In the genomic region with DNA sequence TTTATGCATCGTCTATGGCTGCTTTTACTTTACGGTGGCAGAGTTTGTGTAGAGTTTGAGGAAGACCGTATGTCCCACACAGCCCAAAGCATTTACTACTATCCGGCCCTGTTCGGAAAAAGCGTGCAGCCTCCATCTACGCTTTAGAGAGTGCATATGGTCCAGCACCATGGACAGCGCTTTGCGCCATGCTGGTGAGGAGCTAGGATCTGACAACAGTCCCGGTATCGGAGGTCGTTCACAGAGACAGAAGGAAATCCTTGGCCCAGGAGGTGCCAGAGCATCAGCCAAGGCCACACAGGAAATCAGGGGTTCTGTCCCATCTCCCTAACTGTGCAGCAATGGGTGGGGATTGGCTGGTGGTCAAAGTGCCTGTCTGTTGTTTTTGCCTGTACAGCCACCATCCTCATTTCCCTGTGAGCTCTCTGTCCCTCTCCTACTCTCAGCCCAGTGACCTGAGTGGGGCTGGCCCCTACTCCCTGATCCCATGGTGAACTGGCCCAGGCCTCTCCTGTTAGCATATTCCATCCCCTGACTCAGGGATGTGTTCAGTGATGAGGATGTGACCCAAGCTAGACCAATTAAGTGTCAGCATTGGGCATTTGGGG, we compare ENCODE assay signal across 1 cellular context.
TF ChIP-seq lines count a peak whose summit lies in the region.

No MANE protein-coding gene starts in this region.

TF ChIP-seq in WTC11, 78 proteins besides CTCF, POLR2A, EP300 and RAD21 (continued from another document and continues in another):
- TF ChIP-seq, protein P1, sequence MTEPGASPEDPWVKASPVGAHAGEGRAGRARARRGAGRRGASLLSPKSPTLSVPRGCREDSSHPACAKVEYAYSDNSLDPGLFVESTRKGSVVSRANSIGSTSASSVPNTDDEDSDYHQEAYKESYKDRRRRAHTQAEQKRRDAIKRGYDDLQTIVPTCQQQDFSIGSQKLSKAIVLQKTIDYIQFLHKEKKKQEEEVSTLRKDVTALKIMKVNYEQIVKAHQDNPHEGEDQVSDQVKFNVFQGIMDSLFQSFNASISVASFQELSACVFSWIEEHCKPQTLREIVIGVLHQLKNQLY (CRISPR knock-in tag; IDR thresholded peaks at IDR 0.05) = no peak; the same call in 1 of the 2 replicates
- TF ChIP-seq ZNF263 (CRISPR knock-in tag; IDR thresholded peaks at IDR 0.05; ENCODE audit: low read depth) (peak; percentile 46; the same call in 1 of the 2 replicates), ZNF138 (CRISPR knock-in tag; conservative IDR thresholded peaks at IDR 0.05) (0 out of 2 replicates have a peak, but pooled peaks have one; percentile 77), NFYB (CRISPR knock-in tag; conservative IDR thresholded peaks at IDR 0.05; ENCODE audit: low read depth) (peak; percentile 51), ZBTB21 (CRISPR knock-in tag; IDR thresholded peaks at IDR 0.05; ENCODE audit: borderline replicate concordance) (peak; percentile 89; the same call in 1 of the 2 replicates), ESRRA (CRISPR knock-in tag; IDR thresholded peaks at IDR 0.05; ENCODE audit: borderline replicate concordance) (no peak), FOXP1 (CRISPR knock-in tag; IDR thresholded peaks at IDR 0.05; ENCODE audit: borderline replicate concordance) (peak; percentile 85), FOXJ3 (CRISPR knock-in tag; IDR thresholded peaks at IDR 0.05; ENCODE audit: borderline replicate concordance) (no peak), CBFB (CRISPR knock-in tag; IDR thresholded peaks at IDR 0.05; ENCODE audit: low read depth) (0 out of 2 replicates have a peak, but pooled peaks have one; percentile 83), ZNF121 (CRISPR knock-in tag; IDR thresholded peaks at IDR 0.05) (peak; percentile 87), NR2C2 (CRISPR knock-in tag; IDR thresholded peaks at IDR 0.05) (peak; percentile 33; the same call in 1 of the 2 replicates), ZNF219 (CRISPR knock-in tag; IDR thresholded peaks at IDR 0.05; ENCODE audit: borderline replicate concordance) (peak; percentile 92), TEAD1 (CRISPR knock-in tag; IDR thresholded peaks at IDR 0.05) (peak; percentile 97), SP1 (CRISPR knock-in tag; conservative IDR thresholded peaks at IDR 0.05) (peak; percentile 55), ETV6 (CRISPR knock-in tag; IDR thresholded peaks at IDR 0.05) (peak; percentile 83), TCF7 (CRISPR knock-in tag; IDR thresholded peaks at IDR 0.05; ENCODE audit: low read depth) (peak; percentile 47; the same call in 1 of the 2 replicates), FOXK1 (CRISPR knock-in tag; IDR thresholded peaks at IDR 0.05) (peak; percentile 92), MYBL2 (CRISPR knock-in tag; IDR thresholded peaks at IDR 0.05) (peak; percentile 50; the same call in 1 of the 2 replicates), CREM (CRISPR knock-in tag; IDR thresholded peaks at IDR 0.05) (0 out of 2 replicates have a peak, but pooled peaks have one; percentile 57)
- TF ChIP-seq, protein P2, sequence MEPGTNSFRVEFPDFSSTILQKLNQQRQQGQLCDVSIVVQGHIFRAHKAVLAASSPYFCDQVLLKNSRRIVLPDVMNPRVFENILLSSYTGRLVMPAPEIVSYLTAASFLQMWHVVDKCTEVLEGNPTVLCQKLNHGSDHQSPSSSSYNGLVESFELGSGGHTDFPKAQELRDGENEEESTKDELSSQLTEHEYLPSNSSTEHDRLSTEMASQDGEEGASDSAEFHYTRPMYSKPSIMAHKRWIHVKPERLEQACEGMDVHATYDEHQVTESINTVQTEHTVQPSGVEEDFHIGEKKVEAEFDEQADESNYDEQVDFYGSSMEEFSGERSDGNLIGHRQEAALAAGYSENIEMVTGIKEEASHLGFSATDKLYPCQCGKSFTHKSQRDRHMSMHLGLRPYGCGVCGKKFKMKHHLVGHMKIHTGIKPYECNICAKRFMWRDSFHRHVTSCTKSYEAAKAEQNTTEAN (CRISPR knock-in tag; IDR thresholded peaks at IDR 0.05) = peak; percentile 83; the same call in 1 of the 2 replicates
- TF ChIP-seq, protein P3, sequence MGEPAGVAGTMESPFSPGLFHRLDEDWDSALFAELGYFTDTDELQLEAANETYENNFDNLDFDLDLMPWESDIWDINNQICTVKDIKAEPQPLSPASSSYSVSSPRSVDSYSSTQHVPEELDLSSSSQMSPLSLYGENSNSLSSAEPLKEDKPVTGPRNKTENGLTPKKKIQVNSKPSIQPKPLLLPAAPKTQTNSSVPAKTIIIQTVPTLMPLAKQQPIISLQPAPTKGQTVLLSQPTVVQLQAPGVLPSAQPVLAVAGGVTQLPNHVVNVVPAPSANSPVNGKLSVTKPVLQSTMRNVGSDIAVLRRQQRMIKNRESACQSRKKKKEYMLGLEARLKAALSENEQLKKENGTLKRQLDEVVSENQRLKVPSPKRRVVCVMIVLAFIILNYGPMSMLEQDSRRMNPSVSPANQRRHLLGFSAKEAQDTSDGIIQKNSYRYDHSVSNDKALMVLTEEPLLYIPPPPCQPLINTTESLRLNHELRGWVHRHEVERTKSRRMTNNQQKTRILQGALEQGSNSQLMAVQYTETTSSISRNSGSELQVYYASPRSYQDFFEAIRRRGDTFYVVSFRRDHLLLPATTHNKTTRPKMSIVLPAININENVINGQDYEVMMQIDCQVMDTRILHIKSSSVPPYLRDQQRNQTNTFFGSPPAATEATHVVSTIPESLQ (CRISPR knock-in tag; IDR thresholded peaks at IDR 0.05) = no peak
- TF ChIP-seq, protein P4, sequence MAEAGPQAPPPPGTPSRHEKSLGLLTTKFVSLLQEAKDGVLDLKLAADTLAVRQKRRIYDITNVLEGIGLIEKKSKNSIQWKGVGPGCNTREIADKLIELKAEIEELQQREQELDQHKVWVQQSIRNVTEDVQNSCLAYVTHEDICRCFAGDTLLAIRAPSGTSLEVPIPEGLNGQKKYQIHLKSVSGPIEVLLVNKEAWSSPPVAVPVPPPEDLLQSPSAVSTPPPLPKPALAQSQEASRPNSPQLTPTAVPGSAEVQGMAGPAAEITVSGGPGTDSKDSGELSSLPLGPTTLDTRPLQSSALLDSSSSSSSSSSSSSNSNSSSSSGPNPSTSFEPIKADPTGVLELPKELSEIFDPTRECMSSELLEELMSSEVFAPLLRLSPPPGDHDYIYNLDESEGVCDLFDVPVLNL (CRISPR knock-in tag; IDR thresholded peaks at IDR 0.05; ENCODE audit: borderline replicate concordance, low read depth) = 0 out of 2 replicates have a peak, but pooled peaks have one; percentile 49
- TF ChIP-seq, protein P5, sequence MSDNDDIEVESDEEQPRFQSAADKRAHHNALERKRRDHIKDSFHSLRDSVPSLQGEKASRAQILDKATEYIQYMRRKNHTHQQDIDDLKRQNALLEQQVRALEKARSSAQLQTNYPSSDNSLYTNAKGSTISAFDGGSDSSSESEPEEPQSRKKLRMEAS (CRISPR knock-in tag; IDR thresholded peaks at IDR 0.05) = peak; percentile 85
- TF ChIP-seq, protein P6, sequence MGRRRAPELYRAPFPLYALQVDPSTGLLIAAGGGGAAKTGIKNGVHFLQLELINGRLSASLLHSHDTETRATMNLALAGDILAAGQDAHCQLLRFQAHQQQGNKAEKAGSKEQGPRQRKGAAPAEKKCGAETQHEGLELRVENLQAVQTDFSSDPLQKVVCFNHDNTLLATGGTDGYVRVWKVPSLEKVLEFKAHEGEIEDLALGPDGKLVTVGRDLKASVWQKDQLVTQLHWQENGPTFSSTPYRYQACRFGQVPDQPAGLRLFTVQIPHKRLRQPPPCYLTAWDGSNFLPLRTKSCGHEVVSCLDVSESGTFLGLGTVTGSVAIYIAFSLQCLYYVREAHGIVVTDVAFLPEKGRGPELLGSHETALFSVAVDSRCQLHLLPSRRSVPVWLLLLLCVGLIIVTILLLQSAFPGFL (CRISPR knock-in tag; IDR thresholded peaks at IDR 0.05; ENCODE audit: borderline replicate concordance) = no peak
- TF ChIP-seq, protein P7, sequence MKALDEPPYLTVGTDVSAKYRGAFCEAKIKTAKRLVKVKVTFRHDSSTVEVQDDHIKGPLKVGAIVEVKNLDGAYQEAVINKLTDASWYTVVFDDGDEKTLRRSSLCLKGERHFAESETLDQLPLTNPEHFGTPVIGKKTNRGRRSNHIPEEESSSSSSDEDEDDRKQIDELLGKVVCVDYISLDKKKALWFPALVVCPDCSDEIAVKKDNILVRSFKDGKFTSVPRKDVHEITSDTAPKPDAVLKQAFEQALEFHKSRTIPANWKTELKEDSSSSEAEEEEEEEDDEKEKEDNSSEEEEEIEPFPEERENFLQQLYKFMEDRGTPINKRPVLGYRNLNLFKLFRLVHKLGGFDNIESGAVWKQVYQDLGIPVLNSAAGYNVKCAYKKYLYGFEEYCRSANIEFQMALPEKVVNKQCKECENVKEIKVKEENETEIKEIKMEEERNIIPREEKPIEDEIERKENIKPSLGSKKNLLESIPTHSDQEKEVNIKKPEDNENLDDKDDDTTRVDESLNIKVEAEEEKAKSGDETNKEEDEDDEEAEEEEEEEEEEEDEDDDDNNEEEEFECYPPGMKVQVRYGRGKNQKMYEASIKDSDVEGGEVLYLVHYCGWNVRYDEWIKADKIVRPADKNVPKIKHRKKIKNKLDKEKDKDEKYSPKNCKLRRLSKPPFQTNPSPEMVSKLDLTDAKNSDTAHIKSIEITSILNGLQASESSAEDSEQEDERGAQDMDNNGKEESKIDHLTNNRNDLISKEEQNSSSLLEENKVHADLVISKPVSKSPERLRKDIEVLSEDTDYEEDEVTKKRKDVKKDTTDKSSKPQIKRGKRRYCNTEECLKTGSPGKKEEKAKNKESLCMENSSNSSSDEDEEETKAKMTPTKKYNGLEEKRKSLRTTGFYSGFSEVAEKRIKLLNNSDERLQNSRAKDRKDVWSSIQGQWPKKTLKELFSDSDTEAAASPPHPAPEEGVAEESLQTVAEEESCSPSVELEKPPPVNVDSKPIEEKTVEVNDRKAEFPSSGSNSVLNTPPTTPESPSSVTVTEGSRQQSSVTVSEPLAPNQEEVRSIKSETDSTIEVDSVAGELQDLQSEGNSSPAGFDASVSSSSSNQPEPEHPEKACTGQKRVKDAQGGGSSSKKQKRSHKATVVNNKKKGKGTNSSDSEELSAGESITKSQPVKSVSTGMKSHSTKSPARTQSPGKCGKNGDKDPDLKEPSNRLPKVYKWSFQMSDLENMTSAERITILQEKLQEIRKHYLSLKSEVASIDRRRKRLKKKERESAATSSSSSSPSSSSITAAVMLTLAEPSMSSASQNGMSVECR (CRISPR knock-in tag; IDR thresholded peaks at IDR 0.05; ENCODE audit: borderline replicate concordance) = peak; percentile 98
- TF ChIP-seq, protein P8, sequence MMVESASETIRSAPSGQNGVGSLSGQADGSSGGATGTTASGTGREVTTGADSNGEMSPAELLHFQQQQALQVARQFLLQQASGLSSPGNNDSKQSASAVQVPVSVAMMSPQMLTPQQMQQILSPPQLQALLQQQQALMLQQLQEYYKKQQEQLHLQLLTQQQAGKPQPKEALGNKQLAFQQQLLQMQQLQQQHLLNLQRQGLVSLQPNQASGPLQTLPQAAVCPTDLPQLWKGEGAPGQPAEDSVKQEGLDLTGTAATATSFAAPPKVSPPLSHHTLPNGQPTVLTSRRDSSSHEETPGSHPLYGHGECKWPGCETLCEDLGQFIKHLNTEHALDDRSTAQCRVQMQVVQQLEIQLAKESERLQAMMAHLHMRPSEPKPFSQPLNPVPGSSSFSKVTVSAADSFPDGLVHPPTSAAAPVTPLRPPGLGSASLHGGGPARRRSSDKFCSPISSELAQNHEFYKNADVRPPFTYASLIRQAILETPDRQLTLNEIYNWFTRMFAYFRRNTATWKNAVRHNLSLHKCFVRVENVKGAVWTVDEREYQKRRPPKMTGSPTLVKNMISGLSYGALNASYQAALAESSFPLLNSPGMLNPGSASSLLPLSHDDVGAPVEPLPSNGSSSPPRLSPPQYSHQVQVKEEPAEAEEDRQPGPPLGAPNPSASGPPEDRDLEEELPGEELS (CRISPR knock-in tag; IDR thresholded peaks at IDR 0.05) = peak; percentile 98
- TF ChIP-seq, protein P9, sequence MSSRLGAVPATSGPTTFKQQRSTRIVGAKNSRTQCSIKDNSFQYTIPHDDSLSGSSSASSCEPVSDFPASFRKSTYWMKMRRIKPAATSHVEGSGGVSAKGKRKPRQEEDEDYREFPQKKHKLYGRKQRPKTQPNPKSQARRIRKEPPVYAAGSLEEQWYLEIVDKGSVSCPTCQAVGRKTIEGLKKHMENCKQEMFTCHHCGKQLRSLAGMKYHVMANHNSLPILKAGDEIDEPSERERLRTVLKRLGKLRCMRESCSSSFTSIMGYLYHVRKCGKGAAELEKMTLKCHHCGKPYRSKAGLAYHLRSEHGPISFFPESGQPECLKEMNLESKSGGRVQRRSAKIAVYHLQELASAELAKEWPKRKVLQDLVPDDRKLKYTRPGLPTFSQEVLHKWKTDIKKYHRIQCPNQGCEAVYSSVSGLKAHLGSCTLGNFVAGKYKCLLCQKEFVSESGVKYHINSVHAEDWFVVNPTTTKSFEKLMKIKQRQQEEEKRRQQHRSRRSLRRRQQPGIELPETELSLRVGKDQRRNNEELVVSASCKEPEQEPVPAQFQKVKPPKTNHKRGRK (CRISPR knock-in tag; IDR thresholded peaks at IDR 0.05; ENCODE audit: borderline replicate concordance) = no peak
- TF ChIP-seq, protein P10, sequence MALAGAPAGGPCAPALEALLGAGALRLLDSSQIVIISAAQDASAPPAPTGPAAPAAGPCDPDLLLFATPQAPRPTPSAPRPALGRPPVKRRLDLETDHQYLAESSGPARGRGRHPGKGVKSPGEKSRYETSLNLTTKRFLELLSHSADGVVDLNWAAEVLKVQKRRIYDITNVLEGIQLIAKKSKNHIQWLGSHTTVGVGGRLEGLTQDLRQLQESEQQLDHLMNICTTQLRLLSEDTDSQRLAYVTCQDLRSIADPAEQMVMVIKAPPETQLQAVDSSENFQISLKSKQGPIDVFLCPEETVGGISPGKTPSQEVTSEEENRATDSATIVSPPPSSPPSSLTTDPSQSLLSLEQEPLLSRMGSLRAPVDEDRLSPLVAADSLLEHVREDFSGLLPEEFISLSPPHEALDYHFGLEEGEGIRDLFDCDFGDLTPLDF (CRISPR knock-in tag; IDR thresholded peaks at IDR 0.05) = peak; percentile 91
- TF ChIP-seq, protein P11, sequence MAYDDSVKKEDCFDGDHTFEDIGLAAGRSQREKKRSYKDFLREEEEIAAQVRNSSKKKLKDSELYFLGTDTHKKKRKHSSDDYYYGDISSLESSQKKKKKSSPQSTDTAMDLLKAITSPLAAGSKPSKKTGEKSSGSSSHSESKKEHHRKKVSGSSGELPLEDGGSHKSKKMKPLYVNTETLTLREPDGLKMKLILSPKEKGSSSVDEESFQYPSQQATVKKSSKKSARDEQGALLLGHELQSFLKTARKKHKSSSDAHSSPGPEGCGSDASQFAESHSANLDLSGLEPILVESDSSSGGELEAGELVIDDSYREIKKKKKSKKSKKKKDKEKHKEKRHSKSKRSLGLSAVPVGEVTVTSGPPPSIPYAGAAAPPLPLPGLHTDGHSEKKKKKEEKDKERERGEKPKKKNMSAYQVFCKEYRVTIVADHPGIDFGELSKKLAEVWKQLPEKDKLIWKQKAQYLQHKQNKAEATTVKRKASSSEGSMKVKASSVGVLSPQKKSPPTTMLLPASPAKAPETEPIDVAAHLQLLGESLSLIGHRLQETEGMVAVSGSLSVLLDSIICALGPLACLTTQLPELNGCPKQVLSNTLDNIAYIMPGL (CRISPR knock-in tag; IDR thresholded peaks at IDR 0.05) = peak; percentile 44; the same call in 1 of the 2 replicates
- TF ChIP-seq, protein P12, sequence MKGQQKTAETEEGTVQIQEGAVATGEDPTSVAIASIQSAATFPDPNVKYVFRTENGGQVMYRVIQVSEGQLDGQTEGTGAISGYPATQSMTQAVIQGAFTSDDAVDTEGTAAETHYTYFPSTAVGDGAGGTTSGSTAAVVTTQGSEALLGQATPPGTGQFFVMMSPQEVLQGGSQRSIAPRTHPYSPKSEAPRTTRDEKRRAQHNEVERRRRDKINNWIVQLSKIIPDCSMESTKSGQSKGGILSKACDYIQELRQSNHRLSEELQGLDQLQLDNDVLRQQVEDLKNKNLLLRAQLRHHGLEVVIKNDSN (CRISPR knock-in tag; IDR thresholded peaks at IDR 0.05) = peak; percentile 80; the same call in 1 of the 2 replicates
- TF ChIP-seq, protein P13, sequence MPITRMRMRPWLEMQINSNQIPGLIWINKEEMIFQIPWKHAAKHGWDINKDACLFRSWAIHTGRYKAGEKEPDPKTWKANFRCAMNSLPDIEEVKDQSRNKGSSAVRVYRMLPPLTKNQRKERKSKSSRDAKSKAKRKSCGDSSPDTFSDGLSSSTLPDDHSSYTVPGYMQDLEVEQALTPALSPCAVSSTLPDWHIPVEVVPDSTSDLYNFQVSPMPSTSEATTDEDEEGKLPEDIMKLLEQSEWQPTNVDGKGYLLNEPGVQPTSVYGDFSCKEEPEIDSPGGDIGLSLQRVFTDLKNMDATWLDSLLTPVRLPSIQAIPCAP (CRISPR knock-in tag; IDR thresholded peaks at IDR 0.05) = peak; percentile 89
